ENCODE assay signal across 12 cellular contexts in genomic region chr11:707817-708420, GRCh38. TPM values are rescaled to one million over a fixed set of nuclear protein-coding genes. Genes with fewer than 3 reads are reported as not detected.
DNase-seq lines count a peak whose midpoint lies in the region; ATAC-seq, FAIRE-seq and TF ChIP-seq lines count a peak whose summit lies in the region.
"Had no signal": no experiment of that assay in that cellular context is flagged by ENCODE, and none has a peak within 500 bp of the region (broad histone marks: within the 10 kb centered on the region; RNA-seq: fewer than 3 reads in every experiment).

No MANE protein-coding gene starts in this region.

- no peak for FAIRE-seq in small intestine (lab: Jason Lieb, UNC)

- no peak overlapping the region for H3K27ac Mint-ChIP-seq in WTC11
- H3K27ac Mint-ChIP-seq: naive B cell had no signal

- CTCF ChIA-PET in WTC11 (lab: Charles Lee): no interaction called here

- H3K36me3 Mint-ChIP-seq in WTC11: no peaks in the 10 kb centered on the region
- H3K36me3 Mint-ChIP-seq: brain, naive B cell had no signal

- peak; percentile 50 for DNase-seq in GM20000 (ENCODE audit: low spot score)
- DNase-seq in WTC11 (ENCODE audit: low spot score): no peak
- peak; percentile 95 for DNase-seq in kidney tubule cell (ENCODE audit: low spot score)
- DNase-seq in small intestine: no peak
- DNase-seq in NCI-H2081 treated with DMSO at 0.1 percent for 48 hours (lab: John Stamatoyannopoulos, UW): no peak
- DNase-seq in NCI-H128 (lab: John Stamatoyannopoulos, UW; ENCODE audit: unreplicated experiment): no peak
- no peak for DNase-seq in NAMALWA (ENCODE audit: low spot score)
- DNase-seq: DMS79; naive B cell; stimulated activated CD4-positive, alpha-beta T cell treated with anti-CD3 and anti-CD28 coated beads, Interleukin-4, amount 100 ng/mL, for 24 hours had no signal

- TF ChIP-seq CTCF in GM20000 (IDR thresholded peaks at IDR 0.05; ENCODE audit: extremely low read depth, missing control alignments): no peak
- no peak for TF ChIP-seq CTCF in WTC11 (IDR thresholded peaks at IDR 0.05)

- peak overlapping the region; percentile 36 for H3K4me3 Mint-ChIP-seq in WTC11

- 25 to 65% (median 38%) methylated on average over 15 to 16 of the region's 16 CpGs for WGBS in small intestine, 3 donors

- no peaks in the 10 kb centered on the region for H3K9me3 Mint-ChIP-seq in WTC11
- H3K9me3 Mint-ChIP-seq: naive B cell had no signal

- H3K27me3 ChIP-seq in small intestine (ENCODE audit: control insufficient read depth in 2 of 2, insufficient read depth in 2 of 2, low read length in 2 of 2): peaks cover 0 to 6% of the 10 kb centered on the region in 2 donors

- ATAC-seq in WTC11 (no peak), HG03460 (IDR thresholded peaks at IDR 0.05; ENCODE audit: unreplicated experiment) (no peak)

- no peaks in the 10 kb centered on the region for H3K4me1 ChIP-seq in small intestine (ENCODE audit: control insufficient read depth in 2 of 2, insufficient read depth in 1 of 2, low read depth in 1 of 2, low read length in 1 of 2)

- H3K27me3 Mint-ChIP-seq in WTC11 (ENCODE audit: low read depth): no peaks in the 10 kb centered on the region

- no peaks in the 10 kb centered on the region for H3K36me3 ChIP-seq in small intestine (ENCODE audit: control insufficient read depth in 2 of 2, insufficient read depth in 2 of 2, low read length in 2 of 2)

- peak overlapping the region in 1 of 2 donors; percentile 76 for H3K4me3 ChIP-seq in small intestine (ENCODE audit: low read depth in 1 of 2, low read length in 2 of 2)

- POLR2A ChIA-PET in WTC11 (lab: Charles Lee): no interaction called here

- H3K27ac ChIP-seq in small intestine (ENCODE audit: low read depth in 1 of 2, low read length in 1 of 2): peak overlapping the region; percentile 18 to 90

- H3K4me1 Mint-ChIP-seq in WTC11: peaks cover 30% of the 10 kb centered on the region

- no peaks in the 10 kb centered on the region for H3K9me3 ChIP-seq in small intestine (ENCODE audit: control insufficient read depth, low read depth)

TF ChIP-seq in WTC11, 78 proteins besides CTCF, POLR2A, EP300 and RAD21:
- TF ChIP-seq OVOL2 (CRISPR knock-in tag; IDR thresholded peaks at IDR 0.05; ENCODE audit: borderline replicate concordance) (no peak), NFE2L1 (CRISPR knock-in tag; IDR thresholded peaks at IDR 0.05) (no peak), GABPB1 (CRISPR knock-in tag; IDR thresholded peaks at IDR 0.05) (no peak), TEAD1 (CRISPR knock-in tag; IDR thresholded peaks at IDR 0.05) (no peak), ZBTB21 (CRISPR knock-in tag; IDR thresholded peaks at IDR 0.05; ENCODE audit: borderline replicate concordance) (no peak), ZSCAN18 (CRISPR knock-in tag; IDR thresholded peaks at IDR 0.05) (no peak), ATF2 (CRISPR knock-in tag; IDR thresholded peaks at IDR 0.05; ENCODE audit: borderline replicate concordance, low read depth) (no peak), CREB1 (CRISPR knock-in tag; IDR thresholded peaks at IDR 0.05) (no peak), RELA (CRISPR knock-in tag; IDR thresholded peaks at IDR 0.05; ENCODE audit: borderline replicate concordance) (no peak), ATF1 (CRISPR knock-in tag; IDR thresholded peaks at IDR 0.05) (no peak), PRRX2 (CRISPR knock-in tag; IDR thresholded peaks at IDR 0.05) (no peak), TEAD4 (CRISPR knock-in tag; IDR thresholded peaks at IDR 0.05) (no peak), ZMAT4 (CRISPR knock-in tag; IDR thresholded peaks at IDR 0.05) (no peak), SMAD4 (CRISPR knock-in tag; IDR thresholded peaks at IDR 0.05) (no peak)

RNA-seq across cellular contexts. Expression of gene EPS8L2, which starts 1.9 kb away (rescaled TPM):
- 49.9 to 56.3 TPM (median 51.6 TPM) in 3 replicates for total RNA-seq in WTC11 (2021)
- polyA plus RNA-seq in small intestine: 1,000 to 10,000 TPM in 2 of 3 donors, 10 to 100 TPM in 1; 90.2 to 1,255 (median 1,014) TPM

RNA-seq across cellular contexts. Expression of gene TMEM80, which starts 12.3 kb away (rescaled TPM):
- 23.4 to 28.4 TPM (median 24.5 TPM) in 3 replicates for total RNA-seq in WTC11 (2021)
- polyA plus RNA-seq in small intestine: 10 to 100 TPM; 11.9 to 22.4 (median 20.1) TPM

RNA-seq across cellular contexts. Expression of gene DEAF1, which starts 12.9 kb away (rescaled TPM):
- total RNA-seq in WTC11 (2021): 62.2 to 85.3 TPM (median 81.1 TPM) in 3 replicates
- polyA plus RNA-seq in small intestine: 10 to 100 TPM; 18.2 to 39.6 (median 35.4) TPM

RNA-seq across cellular contexts. Expression of gene TALDO1, which starts 39.3 kb away (rescaled TPM):
- 314 to 352 TPM (median 343 TPM) in 3 replicates for total RNA-seq in WTC11 (2021)
- 100 to 1,000 TPM; 163 to 188 (median 184) TPM for polyA plus RNA-seq in small intestine

Comparison
In these comparisons a context has a peak if more than half of its experiments do, and no peak if none do; other contexts are left out.
1. DNase-seq: peak in GM20000 (single experiment) and kidney tubule cell (single experiment); none in WTC11 (single experiment), small intestine (single experiment), NCI-H2081 treated with DMSO at 0.1 percent for 48 hours (single experiment), NCI-H128 (single experiment) and NAMALWA (single experiment).